Comparison of ENCODE assay signal across 23 cellular contexts in the genomic region with DNA sequence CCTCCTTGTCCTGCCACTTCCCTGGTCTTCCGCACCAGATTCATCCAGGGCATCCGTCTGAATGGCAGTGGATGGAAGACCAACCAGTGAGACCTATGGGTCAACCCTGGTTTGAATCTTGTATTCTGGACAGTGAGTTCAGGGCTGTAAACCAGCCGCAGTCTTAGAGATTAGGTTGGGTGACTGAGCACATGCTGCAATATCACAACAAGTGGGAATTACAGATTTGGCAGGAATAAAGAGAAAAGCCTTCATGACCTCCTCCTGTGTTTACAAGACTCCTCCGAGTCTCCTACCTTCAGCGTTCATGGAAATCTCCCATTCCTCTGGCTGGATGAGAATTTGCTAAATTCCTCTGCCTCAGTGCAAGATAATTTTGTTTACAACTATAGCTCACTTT. TPM values are rescaled to one million over a fixed set of nuclear protein-coding genes. Genes with fewer than 3 reads are reported as not detected.
DNase-seq lines count a peak whose midpoint lies in the region; ATAC-seq and TF ChIP-seq lines count a peak whose summit lies in the region.
"Had no signal": no experiment of that assay in that cellular context is flagged by ENCODE, and none has a peak within 500 bp of the region (broad histone marks: within the 10 kb centered on the region; RNA-seq: fewer than 3 reads in every experiment).

No MANE protein-coding gene starts in this region.

- H3K27ac Mint-ChIP-seq in activated naive CD8-positive, alpha-beta T cell: peak overlapping the region; percentile 13
- H3K27ac Mint-ChIP-seq: activated CD4-positive, alpha-beta T cell treated with anti-CD3 and anti-CD28 coated beads for 36 hours; IgD-negative memory B cell had no signal

- no TSS peak for BruUV-seq in mammary epithelial cell (replicated peaks; lab: Mats Ljungman, UMichigan)

- DNase-seq in mammary epithelial cell (no peak), breast epithelium (ENCODE audit: low spot score in 2 of 2) (no peak), fibroblast of villous mesenchyme (ENCODE audit: low read depth) (peak; percentile 78), smooth muscle cell (lab: John Stamatoyannopoulos, UW; ENCODE audit: unreplicated experiment) (no peak), medulla oblongata (ENCODE audit: extremely low spot score) (no peak)
- no peak for DNase-seq in stimulated activated naive CD8-positive, alpha-beta T cell treated with anti-CD3 and anti-CD28 coated beads, Interleukin-15, Interleukin-2, amounts not matched to agents 100 U/mL and 50 U/mL, for 24 hours
- DNase-seq: activated CD4-positive, alpha-beta T cell treated with anti-CD3 and anti-CD28 coated beads for 36 hours; caudate nucleus; dorsolateral prefrontal cortex; NCI-H1417; NCI-H2107; NCI-H510A; retina; RPMI8226 had no signal

- TF ChIP-seq CTCF in mammary epithelial cell (conservative IDR thresholded peaks at IDR 0.05 in 1 of 2, IDR thresholded peaks at IDR 0.05 in 1 of 2; ENCODE audit: extremely low read depth in 1 of 2, insufficient read depth in 1 of 2, low read depth in 1 of 2, low read length in 2 of 2) (no peak), breast epithelium (IDR thresholded peaks at IDR 0.05) (no peak), fibroblast of villous mesenchyme (IDR thresholded peaks at IDR 0.05; ENCODE audit: insufficient read depth, low read depth, low read length) (no peak), smooth muscle cell (IDR thresholded peaks at IDR 0.05; ENCODE audit: borderline replicate concordance, insufficient read depth, poor library complexity, severe bottlenecking) (no peak)

- H3K4me3 ChIP-seq in mammary epithelial cell (replicated peaks in 1 of 3; ENCODE audit: insufficient read depth in 1 of 3, low read depth in 2 of 3, low read length in 3 of 3) (no peak overlapping the region), breast epithelium (no peak overlapping the region), fibroblast of villous mesenchyme (ENCODE audit: low read depth, low read length) (no peak overlapping the region), smooth muscle cell (no peak overlapping the region)
- H3K4me3 ChIP-seq: dorsolateral prefrontal cortex had no signal

- H3K27ac ChIP-seq in mammary epithelial cell (ENCODE audit: insufficient read depth, low read depth, low read length): no peak overlapping the region
- H3K27ac ChIP-seq in breast epithelium: no peak overlapping the region
- peak overlapping the region; percentile 37 for H3K27ac ChIP-seq in smooth muscle cell (ENCODE audit: low read depth)
- H3K27ac ChIP-seq: dorsolateral prefrontal cortex, HL-60 had no signal

- H3K9ac ChIP-seq in mammary epithelial cell (ENCODE audit: insufficient read depth, low read length) (no peak overlapping the region), smooth muscle cell (ENCODE audit: low read depth) (no peak overlapping the region)

- no peaks in the 10 kb centered on the region for H3K4me1 Mint-ChIP-seq in activated naive CD8-positive, alpha-beta T cell (ENCODE audit: low read depth)
- H3K4me1 Mint-ChIP-seq: IgD-negative memory B cell had no signal

- ATAC-seq in stimulated activated naive CD8-positive, alpha-beta T cell treated with anti-CD3 and anti-CD28 coated beads, Interleukin-15, Interleukin-2, amounts not matched to agents 100 U/mL and 50 U/mL, for 24 hours: no peak
- ATAC-seq in HG02973 (IDR thresholded peaks at IDR 0.05; ENCODE audit: unreplicated experiment): no peak

- intact Hi-C loops in mammary epithelial cell (cut with micrococcal nuclease) (no loop called here), breast epithelium (cut with DNase I; ENCODE audit: low total_unique reads) (loop anchor here (10.0 kb wide), 1 partner anchor 861 kb away; no protein-coding TSS in a partner anchor)

- H3F3A ChIP-seq in smooth muscle cell (ENCODE audit: low read depth): peaks cover 11% of the 10 kb centered on the region

- H3K9me3 Mint-ChIP-seq in activated naive CD8-positive, alpha-beta T cell (ENCODE audit: low read depth): no peaks in the 10 kb centered on the region

- H3K79me2 ChIP-seq in mammary epithelial cell (ENCODE audit: insufficient read depth, low read length) (no peaks in the 10 kb centered on the region), smooth muscle cell (ENCODE audit: low read depth) (no peaks in the 10 kb centered on the region)

- H3K36me3 Mint-ChIP-seq in activated naive CD8-positive, alpha-beta T cell: peaks cover 21% of the 10 kb centered on the region

- dilution Hi-C loops in mammary epithelial cell (cut with HindIII; ENCODE audit: low sequenced_read_pairs): no loop called here

- H2AFZ ChIP-seq in mammary epithelial cell (ENCODE audit: low read depth, low read length): no peak overlapping the region
- no peak overlapping the region for H2AFZ ChIP-seq in smooth muscle cell (ENCODE audit: low read depth)

- H3K36me3 ChIP-seq in mammary epithelial cell (ENCODE audit: insufficient read depth, low read length) (peaks cover 11% of the 10 kb centered on the region), breast epithelium (no peaks in the 10 kb centered on the region), smooth muscle cell (ENCODE audit: low read depth) (peaks cover 21% of the 10 kb centered on the region)

- CTCF ChIA-PET in mammary epithelial cell (lab: Charles Lee; ENCODE audit: low non-redundant PET): interaction anchor here (0.6 to 0.7 kb wide), 2 partner anchors 62 to 311 kb away, joined by 6 read pairs; no protein-coding TSS in a partner anchor

- no peaks in the 10 kb centered on the region for H4K20me1 ChIP-seq in mammary epithelial cell (ENCODE audit: insufficient read depth, low read length)
- H4K20me1 ChIP-seq in smooth muscle cell (ENCODE audit: low read depth): peaks cover 20% of the 10 kb centered on the region

- H3K4me2 ChIP-seq in mammary epithelial cell (ENCODE audit: insufficient read depth, low read depth, low read length) (peak overlapping the region; percentile 23), smooth muscle cell (peak overlapping the region; percentile 34)

- no peak overlapping the region for H3K4me3 Mint-ChIP-seq in activated naive CD8-positive, alpha-beta T cell
- H3K4me3 Mint-ChIP-seq: activated CD4-positive, alpha-beta T cell treated with anti-CD3 and anti-CD28 coated beads for 36 hours; IgD-negative memory B cell had no signal

- H3K4me1 ChIP-seq in mammary epithelial cell (ENCODE audit: insufficient read depth, low read length) (peaks cover 17% of the 10 kb centered on the region), breast epithelium (no peaks in the 10 kb centered on the region), smooth muscle cell (ENCODE audit: low read depth) (no peaks in the 10 kb centered on the region)

- in situ Hi-C loops in mammary epithelial cell (cut with MboI; ENCODE audit: low sequenced_read_pairs in 2 of 2): no loop called here

- H3K27me3 ChIP-seq in mammary epithelial cell (ENCODE audit: insufficient read depth, low read length): no peaks in the 10 kb centered on the region
- no peaks in the 10 kb centered on the region for H3K27me3 ChIP-seq in breast epithelium
- H3K27me3 ChIP-seq in smooth muscle cell (ENCODE audit: low read depth): no peaks in the 10 kb centered on the region
- H3K27me3 ChIP-seq: dorsolateral prefrontal cortex had no signal

- H3K9me3 ChIP-seq in mammary epithelial cell (replicated peaks; ENCODE audit: insufficient read depth, low read length) (no peaks in the 10 kb centered on the region), breast epithelium (no peaks in the 10 kb centered on the region), smooth muscle cell (replicated peaks; ENCODE audit: low read depth) (no peaks in the 10 kb centered on the region)

- TF ChIP-seq POLR2A in breast epithelium (IDR thresholded peaks at IDR 0.05): no peak

- WGBS in mammary epithelial cell (ENCODE audit: low coverage, missing lambda C conversion rate): 99% methylated on average over 5 of the region's 5 CpGs
- WGBS in smooth muscle cell (ENCODE audit: low lambda C conversion rate): 61% methylated on average over 5 of the region's 5 CpGs

- no peaks in the 10 kb centered on the region for H3K27me3 Mint-ChIP-seq in activated naive CD8-positive, alpha-beta T cell
- H3K27me3 Mint-ChIP-seq: activated CD4-positive, alpha-beta T cell treated with anti-CD3 and anti-CD28 coated beads for 36 hours; IgD-negative memory B cell had no signal

RNA-seq across cellular contexts. Expression of gene ECI2, which starts 9.9 kb away (rescaled TPM):
- total RNA-seq in mammary epithelial cell (10 to 100 TPM; 46.4 to 48.2 TPM), breast epithelium (10 to 100 TPM; 60.6 to 66.9 (median 62.3) TPM), fibroblast of villous mesenchyme (84.4 and 85.1 TPM in 2 replicates), smooth muscle cell (51.7 and 62.0 TPM in 2 replicates)
- polyA plus RNA-seq in mammary epithelial cell (64.8 TPM), smooth muscle cell (69.8 and 74.0 TPM in 2 replicates)
- polyA minus RNA-seq in mammary epithelial cell: 126 TPM

RNA-seq across cellular contexts. Expression of gene FAM217A, which starts 46.6 kb away (rescaled TPM):
- not detected for total RNA-seq in mammary epithelial cell
- polyA plus RNA-seq in mammary epithelial cell: not detected
- not detected for polyA minus RNA-seq in mammary epithelial cell
- not detected for total RNA-seq in breast epithelium
- not detected in 2 replicates for total RNA-seq in fibroblast of villous mesenchyme
- not detected in 2 replicates for total RNA-seq in smooth muscle cell
- not detected in 2 replicates for polyA plus RNA-seq in smooth muscle cell
- total RNA-seq: A172; activated CD4-positive, alpha-beta T cell treated with anti-CD3 and anti-CD28 coated beads for 36 hours; activated T-helper 2 cell treated with anti-CD3 and anti-CD28 coated beads, Interferon-gamma antibody, Interleukin-2, Interleukin-4, amounts not matched to agents 10 μg/mL and 5 μg/mL and 100 μg/mL, durations not matched to agents 14 hours and 24 hours and 36 hours; left lobe of liver; MCF 10A had no signal
- polyA plus RNA-seq: BJ, IgD-negative memory B cell had no signal
